In genomic region chr14:104785708-104786080, GRCh38 we compare ENCODE assay signal across 19 cellular contexts.
"Had no signal": no experiment of that assay in that cellular context is flagged by ENCODE, and none has a peak within 500 bp of the region (broad histone marks: within the 10 kb centered on the region; RNA-seq: fewer than 3 reads in every experiment).

No MANE protein-coding gene starts in this region.

- H3K4me3 Mint-ChIP-seq: nephron progenitor cell; T-helper 2 cell treated with Interferon-gamma antibody and Interleukin-4, amounts not matched to agents 5 μg/mL and 100 μg/mL, for 36 hours had no signal

- H3K36me3 ChIP-seq: cardiac muscle cell had no signal

- H3K27ac ChIP-seq: cardiac muscle cell, left ventricle myocardium inferior, psoas muscle, right lobe of liver, suprapubic skin had no signal

- FAIRE-seq: kidney had no signal

- ATAC-seq: stimulated activated naive CD8-positive, alpha-beta T cell treated with anti-CD3 and anti-CD28 coated beads, Interleukin-15, Interleukin-2, amounts not matched to agents 100 U/mL and 50 U/mL, for 24 hours had no signal

- H3K27me3 ChIP-seq: adrenal gland, cardiac muscle cell, esophagus muscularis mucosa, right lobe of liver, suprapubic skin, upper lobe of right lung had no signal

- H3K27ac Mint-ChIP-seq: nephron progenitor cell; T-helper 2 cell treated with Interferon-gamma antibody and Interleukin-4, amounts not matched to agents 5 μg/mL and 100 μg/mL, for 36 hours had no signal

- H3K4me1 Mint-ChIP-seq: nephron progenitor cell had no signal

- H3K4me3 ChIP-seq: adrenal gland, cardiac muscle cell, esophagus muscularis mucosa, left ventricle myocardium inferior, psoas muscle, right lobe of liver, smooth muscle cell, suprapubic skin, upper lobe of right lung had no signal

- DNase-seq: activated CD4-positive, alpha-beta T cell treated with anti-CD3 and anti-CD28 coated beads, Interleukin-2, amount 50 U/mL, for 1 hour; activated naive CD4-positive, alpha-beta T cell treated with anti-CD3 and anti-CD28 coated beads, Interleukin-2, amount 50 U/mL, for 16 hours; adrenal gland; hippocampal formation; kidney; left ventricle myocardium inferior; mesendoderm; nephron progenitor cell; psoas muscle; right lobe of liver; stimulated activated CD4-positive, alpha-beta T cell treated with anti-CD3 and anti-CD28 coated beads, Interleukin-4, amount 100 ng/mL, for 4 hours; stimulated activated CD8-positive, alpha-beta memory T cell treated with anti-CD3 and anti-CD28 coated beads, Interleukin-4, amount 100 ng/mL, for 48 hours; stimulated activated naive CD8-positive, alpha-beta T cell treated with anti-CD3 and anti-CD28 coated beads, Interleukin-15, Interleukin-2, amounts not matched to agents 100 U/mL and 50 U/mL, for 24 hours had no signal

- H3K4me2 ChIP-seq: smooth muscle cell had no signal

- H3K9me3 ChIP-seq: adrenal gland, esophagus muscularis mucosa, left ventricle myocardium inferior, psoas muscle, right lobe of liver, suprapubic skin, upper lobe of right lung had no signal

- H3K9me3 Mint-ChIP-seq: nephron progenitor cell; T-helper 2 cell treated with Interferon-gamma antibody and Interleukin-4, amounts not matched to agents 5 μg/mL and 100 μg/mL, for 36 hours had no signal
